In the genomic region with DNA sequence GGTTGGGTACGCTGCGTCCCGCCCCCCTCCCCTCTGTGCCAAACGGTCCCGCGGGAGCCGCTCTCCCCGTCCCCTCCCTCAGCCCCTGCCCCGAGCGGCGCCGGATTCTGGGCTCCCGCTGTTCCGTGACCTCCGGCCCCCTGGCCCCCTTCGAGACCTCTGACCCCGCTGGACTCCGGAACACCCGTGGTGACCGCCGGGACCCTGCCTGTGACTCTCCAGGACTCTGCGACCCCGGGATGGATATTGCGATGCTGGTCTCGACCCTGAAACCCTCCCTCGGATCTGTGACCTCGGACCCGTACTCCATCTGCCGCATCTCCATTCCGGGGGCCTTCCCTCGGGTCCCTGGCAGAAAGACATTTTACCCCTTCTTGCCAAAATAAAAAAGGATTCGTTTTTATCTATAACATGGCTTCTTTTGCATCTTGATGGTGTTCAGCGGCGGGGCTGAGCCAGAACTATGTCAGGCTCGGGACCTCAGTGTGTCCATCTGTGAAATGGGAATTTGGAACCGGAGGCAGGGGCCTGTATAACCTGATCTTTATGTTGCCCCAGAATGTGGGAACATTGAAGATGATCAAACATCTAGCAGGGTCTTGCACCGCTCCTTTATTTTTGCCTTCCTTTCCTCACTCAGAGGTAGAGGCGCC, we compare ENCODE assay signal across 8 cellular contexts. TPM values are rescaled to one million over a fixed set of nuclear protein-coding genes. Genes with fewer than 3 reads are reported as not detected.
DNase-seq lines count a peak whose midpoint lies in the region; ATAC-seq, FAIRE-seq and TF ChIP-seq lines count a peak whose summit lies in the region.

No MANE protein-coding gene starts in this region.

- 3% methylated on average over 29 to 38 of the region's 38 CpGs for WGBS in heart right ventricle, 2 donors
- WGBS in GM12878 (ENCODE audit: insufficient coverage, insufficient replicate concordance, low lambda C conversion rate, missing lambda C conversion rate) = 3% methylated on average over 31 of the region's 38 CpGs
- WGBS in mesodermal cell (ENCODE audit: insufficient coverage in 2 of 2), 2 experiments = 5 to 7% methylated on average over 25 to 30 of the region's 38 CpGs

- intact Hi-C loops in heart right ventricle (cut with DNase I) = loop anchor here in 7 of 10 donors (1.0 to 10.0 kb wide), 6 partner anchors 73 to 192 kb away; partner anchors contain the start of gene POU2F2 (in 7 of the 7)
- intact Hi-C loops in Right ventricle myocardium superior (cut with DNase I) = loop anchor here (10.0 kb wide), 1 partner anchor 190 kb away; the partner anchor contains the start of gene POU2F2
- intact Hi-C loops in GM12878 (cut with micrococcal nuclease; ENCODE audit: unreplicated experiment) = loop anchor here (1.0 to 10.0 kb wide), 4 partner anchors 72 to 220 kb away; no protein-coding TSS in a partner anchor
- intact Hi-C loops in upper lobe of right lung (cut with DNase I) = no loop called here

- no peaks in the 10 kb centered on the region for H4K20me1 ChIP-seq in GM12878 (ENCODE audit: control insufficient read depth, insufficient read depth)

- H3K27me3 ChIP-seq in heart right ventricle = peaks cover 12 to 35% (median 26%) of the 10 kb centered on the region in 7 donors
- H3K27me3 ChIP-seq in GM12878 (replicated peaks in 1 of 2; ENCODE audit: control insufficient read depth in 2 of 2, insufficient read depth in 2 of 2, low read length in 1 of 2) = peaks cover 3 to 4% of the 10 kb centered on the region in 2 experiments; a peak in 2 of 4 replicates
- H3K27me3 ChIP-seq in upper lobe of right lung = peaks cover 25% of the 10 kb centered on the region

- SMC1A ChIA-PET in GM12878 (lab: Charles Lee; ENCODE audit: uncharacterized antibody, unreplicated experiment) = no interaction called here

- TF ChIP-seq EP300 in GM12878 (IDR thresholded peaks at IDR 0.05; ENCODE audit: borderline replicate concordance in 1 of 2, control insufficient read depth in 1 of 2, low read depth in 2 of 2, low read length in 2 of 2) = no peak

- no peak for ATAC-seq in heart right ventricle
- ATAC-seq in Right ventricle myocardium superior (ENCODE audit: poor library complexity) = no peak
- no peak for ATAC-seq in GM12878
- no peak for ATAC-seq in upper lobe of right lung
- no peak for ATAC-seq in GM18520 (IDR thresholded peaks at IDR 0.05; ENCODE audit: unreplicated experiment)

- peak overlapping the region in 8 of 10 donors; percentile 72 to 96 (median 82) for H3K4me3 ChIP-seq in heart right ventricle
- H3K4me3 ChIP-seq in GM12878 = peak overlapping the region; percentile 74; the same call in 1 of the 2 replicates
- peak overlapping the region; percentile 22 for H3K4me3 ChIP-seq in mesodermal cell (ENCODE audit: extremely low read depth, insufficient read depth, low read length, poor library complexity, severe bottlenecking)
- peak overlapping the region; percentile 96 for H3K4me3 ChIP-seq in upper lobe of right lung

- H2AFZ ChIP-seq in GM12878 (ENCODE audit: control insufficient read depth, low read depth, low read length) = peak overlapping the region; percentile 92

- no peak for FAIRE-seq in GM12878 (lab: Jason Lieb, UNC)

- in situ Hi-C loops in GM12878 (cut with MboI) = no loop called here

- POLR2A ChIA-PET in GM12878 (lab: Charles Lee) = no interaction called here

- DNase-seq in heart right ventricle = no peak
- DNase-seq in Right ventricle myocardium superior = no peak
- DNase-seq in GM12878 (ENCODE audit: low read depth, low spot score) = no peak
- no peak for DNase-seq in upper lobe of right lung
- no peak for DNase-seq in HCEC 1CT
- DNase-seq in superior temporal gyrus (ENCODE audit: extremely low spot score) = no peak

- H3K9ac ChIP-seq in GM12878 (ENCODE audit: control insufficient read depth, insufficient read depth, low read length) = peak overlapping the region; percentile 11; the same call in 1 of the 2 replicates

- H3K9me3 ChIP-seq in heart right ventricle (no peaks in the 10 kb centered on the region), GM12878 (replicated peaks; ENCODE audit: control insufficient read depth, insufficient read depth, low read length) (no peaks in the 10 kb centered on the region), mesodermal cell (ENCODE audit: control insufficient read depth, low read length) (no peaks in the 10 kb centered on the region), upper lobe of right lung (no peaks in the 10 kb centered on the region)

- no peaks in the 10 kb centered on the region for H3K36me3 ChIP-seq in heart right ventricle
- H3K36me3 ChIP-seq in GM12878 (ENCODE audit: control insufficient read depth in 2 of 2, insufficient read depth in 2 of 2, low read length in 1 of 2) = no peaks in the 10 kb centered on the region
- no peaks in the 10 kb centered on the region for H3K36me3 ChIP-seq in mesodermal cell (ENCODE audit: control insufficient read depth, insufficient read depth, low read length)
- H3K36me3 ChIP-seq in upper lobe of right lung = no peaks in the 10 kb centered on the region

- TF ChIP-seq CTCF in heart right ventricle (IDR thresholded peaks at IDR 0.05) (peak in 1 of 9 donors; percentile 77), GM12878 (IDR thresholded peaks at IDR 0.05 in 2 of 3, conservative IDR thresholded peaks at IDR 0.05 in 1 of 3; ENCODE audit: control insufficient read depth in 2 of 3, extremely low read depth in 1 of 3, insufficient read depth in 1 of 3, low read depth in 3 of 3, low read length in 3 of 3) (peak in 1 of 3 experiments; percentile 90; a peak in 2 of 6 replicates), upper lobe of right lung (IDR thresholded peaks at IDR 0.05) (no peak)

- H3K4me1 ChIP-seq in heart right ventricle = peaks cover 9 to 36% (median 29%) of the 10 kb centered on the region in 9 donors
- peaks cover 7% of the 10 kb centered on the region for H3K4me1 ChIP-seq in GM12878 (ENCODE audit: control insufficient read depth, insufficient read depth, low read length)
- peaks cover 8% of the 10 kb centered on the region for H3K4me1 ChIP-seq in mesodermal cell (ENCODE audit: control insufficient read depth, insufficient read depth, low read length, poor library complexity, severe bottlenecking)
- peaks cover 22% of the 10 kb centered on the region for H3K4me1 ChIP-seq in upper lobe of right lung

- RAD21 ChIA-PET in GM12878 (lab: Charles Lee; ENCODE audit: unreplicated experiment) = no interaction called here

- 0 out of 2 replicates have a peak, but pooled peaks have one; percentile 72 for TF ChIP-seq RAD21 in GM12878 (IDR thresholded peaks at IDR 0.05; ENCODE audit: insufficient read depth, low read depth, low read length)

- peaks cover 13% of the 10 kb centered on the region for H3K79me2 ChIP-seq in GM12878 (ENCODE audit: control insufficient read depth, insufficient read depth, low read length)

- no peak for TF ChIP-seq POLR2A in GM12878 (IDR thresholded peaks at IDR 0.05; ENCODE audit: low read depth, low read length)

- H3K27ac ChIP-seq in heart right ventricle = no peak overlapping the region
- no peak overlapping the region for H3K27ac ChIP-seq in GM12878 (ENCODE audit: control insufficient read depth, insufficient read depth)
- no peak overlapping the region for H3K27ac ChIP-seq in mesodermal cell (ENCODE audit: low read depth, low read length, severe bottlenecking)
- H3K27ac ChIP-seq in upper lobe of right lung = no peak overlapping the region

- CTCF ChIA-PET in GM12878 (lab: Yijun Ruan, JAX) = no interaction called here

- no TSS peak for BruUV-seq in GM12878 (replicated peaks; lab: Mats Ljungman, UMichigan)

- peak overlapping the region; percentile 81 for H3K4me2 ChIP-seq in GM12878 (ENCODE audit: control insufficient read depth, insufficient read depth)

RNA-seq across cellular contexts. Expression of gene MEGF8, which starts 0.7 kb away (rescaled TPM):
- total RNA-seq in heart right ventricle (10 to 100 TPM; 33.4 to 44.6 (median 40.4) TPM), Right ventricle myocardium superior (34.3 TPM), GM12878 (2014; rRNA removed) (3.3 and 4.5 TPM in 2 replicates), GM12878 (2014; rRNA removed; fragmentation: Illumina TruSeq; extraction: Trizol) (2.2 and 2.8 TPM in 2 replicates), GM12878 (2021) (12.0 and 12.8 TPM in 2 replicates), upper lobe of right lung (18.4 TPM)
- polyA plus RNA-seq in heart right ventricle (10 to 100 TPM; 10.2 to 16.3 TPM), GM12878 (2011; rRNA removed) (1.5 and 2.0 TPM in 2 replicates), GM12878 (2014; fragmentation: Illumina TruSeq; extraction: Trizol) (3.3 and 4.3 TPM in 2 replicates), GM12878 (2014; fragmentation: Nextera tagmentation; extraction: Ambion mirVana) (under 1 TPM; 0.43 to 0.75 TPM), GM12878 (2014; rRNA removed) (6.9 and 9.0 TPM in 2 replicates), GM12878 (2016; fragmentation: Nextera tagmentation; extraction: Ambion mirVana) (1 to 10 TPM; 2.3 to 2.6 TPM)
- 13.9 and 21.2 TPM in 2 replicates for total RNA-seq in GM12878 (2013; cell fraction: nucleolus; rRNA removed)
- polyA plus RNA-seq in GM12878 (2011; ENCODE audit: low read depth) = 2.9 TPM
- polyA plus RNA-seq in GM12878 (2011; cell fraction: cytosol; rRNA removed) = 2.9 and 3.8 TPM in 2 replicates
- 11.7 and 15.6 TPM in 2 replicates for polyA plus RNA-seq in GM12878 (2011; cell fraction: nucleus; rRNA removed)
- polyA plus RNA-seq in GM12878 (2012) = 5.6 and 6.5 TPM in 2 replicates
- polyA minus RNA-seq in GM12878 (2011; rRNA and poly(A)+ RNA removed) = 2.5 and 6.0 TPM in 2 replicates
- 4.7 and 6.0 TPM in 2 replicates for polyA minus RNA-seq in GM12878 (2011; cell fraction: cytosol; rRNA and poly(A)+ RNA removed)
- 7.4 and 10.6 TPM in 2 replicates for polyA minus RNA-seq in GM12878 (2011; cell fraction: nucleus; rRNA and poly(A)+ RNA removed)
- polyA plus RNA-seq in mesodermal cell (2013, experiment 1 of 2) = 31.7 TPM
- 26.1 TPM for polyA plus RNA-seq in mesodermal cell (2013, experiment 2 of 2)

RNA-seq across cellular contexts. Expression of gene TMEM145, which starts 11.7 kb away (rescaled TPM):
- total RNA-seq in heart right ventricle (1 to 10 TPM in 1 of 10 donors, under 1 TPM in 4, not detected in 5; 0.15 to 1.0 (median 0.49) TPM), Right ventricle myocardium superior (0.11 TPM), GM12878 (2014; rRNA removed) (0.11 TPM in 1 of 2 replicates, not detected in the other), GM12878 (2014; rRNA removed; fragmentation: Illumina TruSeq; extraction: Trizol) (0.04 and 0.09 TPM in 2 replicates), GM12878 (2021) (0.48 and 0.97 TPM in 2 replicates), upper lobe of right lung (0.35 TPM)
- polyA plus RNA-seq in heart right ventricle (1 to 10 TPM in 1 of 2 donors, under 1 TPM in 1; 0.32 to 1.0 TPM), GM12878 (2011; rRNA removed) (0.09 and 0.45 TPM in 2 replicates), GM12878 (2014; fragmentation: Illumina TruSeq; extraction: Trizol) (0.09 and 0.14 TPM in 2 replicates), GM12878 (2014; fragmentation: Nextera tagmentation; extraction: Ambion mirVana) (not detected), GM12878 (2014; rRNA removed) (0.20 and 1.0 TPM in 2 replicates), GM12878 (2016; fragmentation: Nextera tagmentation; extraction: Ambion mirVana) (not detected)
- total RNA-seq in GM12878 (2013; cell fraction: nucleolus; rRNA removed) = 0.84 and 0.93 TPM in 2 replicates
- polyA plus RNA-seq in GM12878 (2011; ENCODE audit: low read depth) = 0.55 TPM
- 0.21 and 0.53 TPM in 2 replicates for polyA plus RNA-seq in GM12878 (2011; cell fraction: cytosol; rRNA removed)
- 3.6 and 4.1 TPM in 2 replicates for polyA plus RNA-seq in GM12878 (2011; cell fraction: nucleus; rRNA removed)
- 1.2 and 2.1 TPM in 2 replicates for polyA plus RNA-seq in GM12878 (2012)
- 0.26 and 3.4 TPM in 2 replicates for polyA minus RNA-seq in GM12878 (2011; rRNA and poly(A)+ RNA removed)
- not detected in 2 replicates for polyA minus RNA-seq in GM12878 (2011; cell fraction: cytosol; rRNA and poly(A)+ RNA removed)
- polyA minus RNA-seq in GM12878 (2011; cell fraction: nucleus; rRNA and poly(A)+ RNA removed) = 1.9 and 2.6 TPM in 2 replicates
- polyA plus RNA-seq in mesodermal cell (2013, experiment 1 of 2) = 0.33 TPM
- 0.25 TPM for polyA plus RNA-seq in mesodermal cell (2013, experiment 2 of 2)

RNA-seq across cellular contexts. Expression of gene PAFAH1B3, which starts 22.4 kb away (rescaled TPM):
- total RNA-seq in heart right ventricle (1 to 10 TPM; 1.2 to 5.9 (median 2.6) TPM), Right ventricle myocardium superior (4.3 TPM), GM12878 (2014; rRNA removed) (57.7 and 78.6 TPM in 2 replicates), GM12878 (2014; rRNA removed; fragmentation: Illumina TruSeq; extraction: Trizol) (32.0 and 41.3 TPM in 2 replicates), GM12878 (2021) (68.8 and 72.9 TPM in 2 replicates), upper lobe of right lung (13.2 TPM)
- polyA plus RNA-seq in heart right ventricle (10 to 100 TPM in 1 of 2 donors, 1 to 10 TPM in 1; 5.0 to 10.4 TPM), GM12878 (2011; rRNA removed) (8.8 and 30.5 TPM in 2 replicates), GM12878 (2014; fragmentation: Illumina TruSeq; extraction: Trizol) (15.2 and 46.6 TPM in 2 replicates), GM12878 (2014; fragmentation: Nextera tagmentation; extraction: Ambion mirVana) (10 to 100 TPM in 1 of 2 experiments, 1 to 10 TPM in 1; 6.2 to 23.1 TPM), GM12878 (2014; rRNA removed) (56.1 and 66.2 TPM in 2 replicates), GM12878 (2016; fragmentation: Nextera tagmentation; extraction: Ambion mirVana) (10 to 100 TPM; 77.7 to 79.6 TPM)
- 5.1 and 6.4 TPM in 2 replicates for total RNA-seq in GM12878 (2013; cell fraction: nucleolus; rRNA removed)
- 20.5 TPM for polyA plus RNA-seq in GM12878 (2011; ENCODE audit: low read depth)
- 57.1 and 73.1 TPM in 2 replicates for polyA plus RNA-seq in GM12878 (2011; cell fraction: cytosol; rRNA removed)
- 43.1 and 44.9 TPM in 2 replicates for polyA plus RNA-seq in GM12878 (2011; cell fraction: nucleus; rRNA removed)
- 29.8 and 33.2 TPM in 2 replicates for polyA plus RNA-seq in GM12878 (2012)
- 18.4 and 30.6 TPM in 2 replicates for polyA minus RNA-seq in GM12878 (2011; rRNA and poly(A)+ RNA removed)
- polyA minus RNA-seq in GM12878 (2011; cell fraction: cytosol; rRNA and poly(A)+ RNA removed) = 14.2 and 19.0 TPM in 2 replicates
- polyA minus RNA-seq in GM12878 (2011; cell fraction: nucleus; rRNA and poly(A)+ RNA removed) = 8.0 and 13.3 TPM in 2 replicates
- polyA plus RNA-seq in mesodermal cell (2013, experiment 1 of 2) = 77.7 TPM
- polyA plus RNA-seq in mesodermal cell (2013, experiment 2 of 2) = 67.7 TPM

RNA-seq across cellular contexts. Expression of gene PRR19, which starts 22.8 kb away (rescaled TPM):
- under 1 TPM in 4 of 10 donors, not detected in 6; 0.16 to 0.21 (median 0.19) TPM for total RNA-seq in heart right ventricle
- under 1 TPM in 1 of 2 donors, not detected in 1; 0.16 TPM for polyA plus RNA-seq in heart right ventricle
- total RNA-seq in Right ventricle myocardium superior = not detected
- total RNA-seq in GM12878 (2013; cell fraction: nucleolus; rRNA removed) = 0.19 TPM in 1 of 2 replicates, not detected in the other
- total RNA-seq in GM12878 (2014; rRNA removed) = 0.73 and 0.82 TPM in 2 replicates
- 0.18 and 0.31 TPM in 2 replicates for total RNA-seq in GM12878 (2014; rRNA removed; fragmentation: Illumina TruSeq; extraction: Trizol)
- 0.80 and 1.4 TPM in 2 replicates for total RNA-seq in GM12878 (2021)
- polyA plus RNA-seq in GM12878 (2011; ENCODE audit: low read depth) = 0.29 TPM
- polyA plus RNA-seq in GM12878 (2011; rRNA removed) = 0.15 TPM in 1 of 2 replicates, not detected in the other
- 0.50 and 0.55 TPM in 2 replicates for polyA plus RNA-seq in GM12878 (2011; cell fraction: cytosol; rRNA removed)
- polyA plus RNA-seq in GM12878 (2011; cell fraction: nucleus; rRNA removed) = 0.38 and 0.43 TPM in 2 replicates
- 0.38 and 0.49 TPM in 2 replicates for polyA plus RNA-seq in GM12878 (2012)
- polyA plus RNA-seq in GM12878 (2014; fragmentation: Illumina TruSeq; extraction: Trizol) = 0.11 and 0.43 TPM in 2 replicates
- under 1 TPM in 1 of 2 experiments, not detected in 1; 0.09 TPM for polyA plus RNA-seq in GM12878 (2014; fragmentation: Nextera tagmentation; extraction: Ambion mirVana)
- 0.81 and 1.7 TPM in 2 replicates for polyA plus RNA-seq in GM12878 (2014; rRNA removed)
- polyA plus RNA-seq in GM12878 (2016; fragmentation: Nextera tagmentation; extraction: Ambion mirVana) = 1 to 10 TPM; 1.1 to 1.7 TPM
- 0.21 and 0.37 TPM in 2 replicates for polyA minus RNA-seq in GM12878 (2011; rRNA and poly(A)+ RNA removed)
- polyA minus RNA-seq in GM12878 (2011; cell fraction: cytosol; rRNA and poly(A)+ RNA removed) = not detected in 2 replicates
- polyA minus RNA-seq in GM12878 (2011; cell fraction: nucleus; rRNA and poly(A)+ RNA removed) = not detected in 2 replicates
- 0.77 TPM for polyA plus RNA-seq in mesodermal cell (2013, experiment 1 of 2)
- 0.76 TPM for polyA plus RNA-seq in mesodermal cell (2013, experiment 2 of 2)
- 0.52 TPM for total RNA-seq in upper lobe of right lung

RNA-seq across cellular contexts. Expression of gene CIC, which starts 55.7 kb away (rescaled TPM):
- 10 to 100 TPM; 27.9 to 42.0 (median 32.0) TPM for total RNA-seq in heart right ventricle
- polyA plus RNA-seq in heart right ventricle = 10 to 100 TPM; 17.6 to 39.8 TPM
- 33.6 TPM for total RNA-seq in Right ventricle myocardium superior
- total RNA-seq in GM12878 (2013; cell fraction: nucleolus; rRNA removed) = 33.3 and 49.5 TPM in 2 replicates
- total RNA-seq in GM12878 (2014; rRNA removed) = 8.0 and 9.5 TPM in 2 replicates
- 4.3 and 6.5 TPM in 2 replicates for total RNA-seq in GM12878 (2014; rRNA removed; fragmentation: Illumina TruSeq; extraction: Trizol)
- total RNA-seq in GM12878 (2021) = 47.3 and 50.6 TPM in 2 replicates
- polyA plus RNA-seq in GM12878 (2011; ENCODE audit: low read depth) = 9.5 TPM
- polyA plus RNA-seq in GM12878 (2011; rRNA removed) = 2.4 and 3.8 TPM in 2 replicates
- 6.7 and 9.9 TPM in 2 replicates for polyA plus RNA-seq in GM12878 (2011; cell fraction: cytosol; rRNA removed)
- polyA plus RNA-seq in GM12878 (2011; cell fraction: nucleus; rRNA removed) = 76.7 and 94.7 TPM in 2 replicates
- 29.1 and 30.8 TPM in 2 replicates for polyA plus RNA-seq in GM12878 (2012)
- 1.7 and 7.4 TPM in 2 replicates for polyA plus RNA-seq in GM12878 (2014; fragmentation: Illumina TruSeq; extraction: Trizol)
- polyA plus RNA-seq in GM12878 (2014; fragmentation: Nextera tagmentation; extraction: Ambion mirVana) = under 1 TPM; 0.18 to 0.24 TPM
- 24.0 and 27.7 TPM in 2 replicates for polyA plus RNA-seq in GM12878 (2014; rRNA removed)
- 1 to 10 TPM; 6.9 to 8.1 TPM for polyA plus RNA-seq in GM12878 (2016; fragmentation: Nextera tagmentation; extraction: Ambion mirVana)
- 2.1 and 9.8 TPM in 2 replicates for polyA minus RNA-seq in GM12878 (2011; rRNA and poly(A)+ RNA removed)
- 10.2 and 11.2 TPM in 2 replicates for polyA minus RNA-seq in GM12878 (2011; cell fraction: cytosol; rRNA and poly(A)+ RNA removed)
- polyA minus RNA-seq in GM12878 (2011; cell fraction: nucleus; rRNA and poly(A)+ RNA removed) = 13.1 and 24.6 TPM in 2 replicates
- polyA plus RNA-seq in mesodermal cell (2013, experiment 1 of 2) = 42.9 TPM
- polyA plus RNA-seq in mesodermal cell (2013, experiment 2 of 2) = 37.1 TPM
- 76.7 TPM for total RNA-seq in upper lobe of right lung

Comparison
In these comparisons a context has a peak if more than half of its experiments do, and no peak if none do; other contexts are left out.
1. H3K4me3 ChIP-seq: peak in every context shown above with its lines; median percentile 96 in upper lobe of right lung; 82 in heart right ventricle; 74 in GM12878; 22 in mesodermal cell.